8 cellular contexts compared by ENCODE assay signal in genomic region chr1:234926252-234926573, GRCh38.
DNase-seq lines count a peak whose midpoint lies in the region; ATAC-seq and TF ChIP-seq lines count a peak whose summit lies in the region.

No MANE protein-coding gene starts in this region.

- H3K27me3 ChIP-seq in lung (ENCODE audit: control insufficient read depth, insufficient read depth): no peaks in the 10 kb centered on the region

- no peak for ATAC-seq in lung (ENCODE audit: insufficient read depth, low FRiP score)
- no peak for ATAC-seq in HG03571 (IDR thresholded peaks at IDR 0.05; ENCODE audit: unreplicated experiment)

- H3K27ac Mint-ChIP-seq in activated naive CD4-positive, alpha-beta T cell treated with anti-CD3 and anti-CD28 coated beads for 36 hours: peak overlapping the region; percentile 75
- peak overlapping the region; percentile 94 for H3K27ac Mint-ChIP-seq in activated naive CD8-positive, alpha-beta T cell
- H3K27ac Mint-ChIP-seq in type B pancreatic cell: peak overlapping the region; percentile 86

- TF ChIP-seq CTCF in lung (IDR thresholded peaks at IDR 0.05; ENCODE audit: control extremely low read depth, extremely low read depth): no peak
- no peak for TF ChIP-seq CTCF in type B pancreatic cell (conservative IDR thresholded peaks at IDR 0.05)

- H3K9me3 ChIP-seq in lung (ENCODE audit: control insufficient read depth in 2 of 2, insufficient read depth in 1 of 2, low read length in 1 of 2): no peaks in the 10 kb centered on the region

- H3K9me3 Mint-ChIP-seq in activated naive CD4-positive, alpha-beta T cell treated with anti-CD3 and anti-CD28 coated beads for 36 hours: no peaks in the 10 kb centered on the region
- no peaks in the 10 kb centered on the region for H3K9me3 Mint-ChIP-seq in activated naive CD8-positive, alpha-beta T cell (ENCODE audit: low read depth)
- no peaks in the 10 kb centered on the region for H3K9me3 Mint-ChIP-seq in type B pancreatic cell

- H3K4me3 ChIP-seq in lung: no peak overlapping the region

- CTCF ChIA-PET in activated naive CD4-positive, alpha-beta T cell treated with anti-CD3 and anti-CD28 coated beads for 36 hours (lab: Charles Lee): interaction anchor here (0.6 to 2.0 kb wide), 10 partner anchors 36 to 427 kb away, joined by 3 to 9 read pairs (median 4); no protein-coding TSS in a partner anchor

- WGBS in lung, 2 donors: 34 to 44% methylated on average over 4 of the region's 4 CpGs

- no peaks in the 10 kb centered on the region for H3K36me3 Mint-ChIP-seq in activated naive CD4-positive, alpha-beta T cell treated with anti-CD3 and anti-CD28 coated beads for 36 hours (ENCODE audit: low read depth)
- peaks cover 3% of the 10 kb centered on the region for H3K36me3 Mint-ChIP-seq in activated naive CD8-positive, alpha-beta T cell
- no peaks in the 10 kb centered on the region for H3K36me3 Mint-ChIP-seq in type B pancreatic cell

- intact Hi-C loops in activated naive CD4-positive, alpha-beta T cell treated with anti-CD3 and anti-CD28 coated beads for 36 hours (cut with micrococcal nuclease): loop anchor here (1.0 to 5.0 kb wide), 11 partner anchors 10 to 654 kb away; no protein-coding TSS in a partner anchor

- H3K4me3 Mint-ChIP-seq in activated naive CD4-positive, alpha-beta T cell treated with anti-CD3 and anti-CD28 coated beads for 36 hours: peak overlapping the region; percentile 39
- H3K4me3 Mint-ChIP-seq in activated naive CD8-positive, alpha-beta T cell: peak overlapping the region; percentile 74
- H3K4me3 Mint-ChIP-seq in type B pancreatic cell: peak overlapping the region; percentile 65

- H3K4me1 ChIP-seq in lung (ENCODE audit: control insufficient read depth in 2 of 2, insufficient read depth in 2 of 2, low read length in 2 of 2): peaks cover 1 to 10% of the 10 kb centered on the region in 2 donors

- H3K27ac ChIP-seq in lung (ENCODE audit: low read depth in 1 of 2, low read length in 1 of 2): peak overlapping the region; percentile 54 to 72

- DNase-seq in activated naive CD4-positive, alpha-beta T cell treated with anti-CD3 and anti-CD28 coated beads for 36 hours: no peak
- no peak for DNase-seq in activated naive CD4-positive, alpha-beta T cell (lab: John Stamatoyannopoulos, UW)
- DNase-seq in lung (ENCODE audit: low spot score) (no peak), type B pancreatic cell (ENCODE audit: extremely low spot score, unreplicated experiment) (no peak), GOT3 (lab: John Stamatoyannopoulos, UW) (no peak)
- DNase-seq in activated CD8-positive, alpha-beta memory T cell treated with anti-CD3 and anti-CD28 coated beads for 24 hours: no peak

- no peaks in the 10 kb centered on the region for H3K27me3 Mint-ChIP-seq in activated naive CD4-positive, alpha-beta T cell treated with anti-CD3 and anti-CD28 coated beads for 36 hours (ENCODE audit: low read depth)
- H3K27me3 Mint-ChIP-seq in activated naive CD8-positive, alpha-beta T cell: no peaks in the 10 kb centered on the region
- no peaks in the 10 kb centered on the region for H3K27me3 Mint-ChIP-seq in type B pancreatic cell

- peaks cover 50% of the 10 kb centered on the region for H3K4me1 Mint-ChIP-seq in activated naive CD4-positive, alpha-beta T cell treated with anti-CD3 and anti-CD28 coated beads for 36 hours (ENCODE audit: low read depth)
- peaks cover 56% of the 10 kb centered on the region for H3K4me1 Mint-ChIP-seq in activated naive CD8-positive, alpha-beta T cell (ENCODE audit: low read depth)
- peaks cover 33% of the 10 kb centered on the region for H3K4me1 Mint-ChIP-seq in type B pancreatic cell (ENCODE audit: unreplicated experiment)

- no peaks in the 10 kb centered on the region for H3K36me3 ChIP-seq in lung (ENCODE audit: control insufficient read depth in 2 of 2, insufficient read depth in 2 of 2, low read length in 2 of 2)
